ENCODE assay signal across 10 cellular contexts in genomic region chr17:69500911-69501429, GRCh38.
DNase-seq lines count a peak whose midpoint lies in the region; ATAC-seq and TF ChIP-seq lines count a peak whose summit lies in the region.
"Had no signal": no experiment of that assay in that cellular context is flagged by ENCODE, and none has a peak within 500 bp of the region (broad histone marks: within the 10 kb centered on the region; RNA-seq: fewer than 3 reads in every experiment).

No MANE protein-coding gene starts in this region.

- TF ChIP-seq CTCF in Panc1 (IDR thresholded peaks at IDR 0.05), result no peak
- TF ChIP-seq CTCF in glutamatergic neuron (IDR thresholded peaks at IDR 0.05; ENCODE audit: partially characterized antibody, unreplicated experiment), result no peak
- TF ChIP-seq CTCF in stomach (IDR thresholded peaks at IDR 0.05), result no peak

- H3K27ac Mint-ChIP-seq in glutamatergic neuron (ENCODE audit: unreplicated experiment), result peak overlapping the region; percentile 85

- no peak overlapping the region for H3K9ac ChIP-seq in HUES48 (ENCODE audit: low read depth, low read length)

- H3K9me3 Mint-ChIP-seq in glutamatergic neuron (ENCODE audit: unreplicated experiment), result peaks cover 2% of the 10 kb centered on the region

- H3K36me3 Mint-ChIP-seq in glutamatergic neuron (ENCODE audit: unreplicated experiment), result no peaks in the 10 kb centered on the region

- H3K9me3 ChIP-seq in HUES48 (ENCODE audit: control insufficient read depth, insufficient read depth, low read length), result no peaks in the 10 kb centered on the region
- H3K9me3 ChIP-seq in Panc1 (ENCODE audit: control insufficient read depth, insufficient read depth, low read depth, low read length), result no peaks in the 10 kb centered on the region
- H3K9me3 ChIP-seq in stomach, result no peaks in the 10 kb centered on the region

- TF ChIP-seq POLR2A in stomach (IDR thresholded peaks at IDR 0.05), result no peak

- H3K27me3 ChIP-seq in HUES48 (ENCODE audit: control insufficient read depth, insufficient read depth, low read length) (no peaks in the 10 kb centered on the region), Panc1 (ENCODE audit: control insufficient read depth, insufficient read depth, low read length) (no peaks in the 10 kb centered on the region), stomach (no peaks in the 10 kb centered on the region)

- POLR2A ChIA-PET in Panc1 (lab: Charles Lee), result no interaction called here

- intact Hi-C loops in Panc1 (cut with micrococcal nuclease; ENCODE audit: unreplicated experiment) (no loop called here), stomach (cut with DNase I; ENCODE audit: low total_unique reads) (no loop called here)

- no peaks in the 10 kb centered on the region for H3K36me3 ChIP-seq in HUES48 (ENCODE audit: control insufficient read depth, insufficient read depth, low read length)
- H3K36me3 ChIP-seq in Panc1 (ENCODE audit: control insufficient read depth, insufficient read depth, low read length), result no peaks in the 10 kb centered on the region
- peaks cover 0 to 3% (median 0%) of the 10 kb centered on the region in 4 donors for H3K36me3 ChIP-seq in stomach

- no TSS peak for BruUV-seq in Panc1 (replicated peaks; lab: Mats Ljungman, UMichigan)

- H3K4me3 ChIP-seq in HUES48 (ENCODE audit: low read depth, low read length) (no peak overlapping the region), Panc1 (ENCODE audit: low read depth in 2 of 2, low read length in 2 of 2) (peak overlapping the region in 1 of 2 experiments; percentile 44; a peak in 1 of 4 replicates), stomach (peak overlapping the region in 1 of 4 donors; percentile 31)

- ATAC-seq in Panc1, result peak; percentile 64; the same call in 1 of the 2 replicates
- no peak for ATAC-seq in GM21528 (IDR thresholded peaks at IDR 0.05; ENCODE audit: low FRiP score, unreplicated experiment)

- WGBS in stomach, 5 donors, result 33 to 40% (median 36%) methylated on average over 9 of the region's 9 CpGs

- no peak for DNase-seq in Panc1 (ENCODE audit: low read depth, low spot score)
- DNase-seq in glutamatergic neuron, result no peak
- DNase-seq in stomach, result no peak
- no peak for DNase-seq in occipital lobe (lab: John Stamatoyannopoulos, UW)
- no peak for DNase-seq in activated CD4-positive, alpha-beta T cell treated with anti-CD3 and anti-CD28 coated beads, Interleukin-2, amount 50 U/mL, for 4 hours
- DNase-seq: activated T-cell treated with anti-CD3 and anti-CD28 coated beads, Interleukin-2, amount 50 U/mL, for 1 hour; NK-92 treated with Interleukin-12 subunit alpha and Interleukin-12 subunit beta, amount 100 ng/mL, for 24 hours; stimulated activated naive CD4-positive, alpha-beta T cell had no signal

- H3K27ac ChIP-seq in HUES48 (ENCODE audit: low read depth, low read length), result peak overlapping the region; percentile 13
- H3K27ac ChIP-seq in Panc1 (ENCODE audit: low read length), result peak overlapping the region; percentile 77
- H3K27ac ChIP-seq in stomach, result peak overlapping the region; percentile 5 to 79 (median 69)

- no peak overlapping the region for H3K4me3 Mint-ChIP-seq in glutamatergic neuron (ENCODE audit: unreplicated experiment)

- H3K4me1 ChIP-seq in HUES48 (ENCODE audit: control insufficient read depth, insufficient read depth, low read length) (peaks cover 25% of the 10 kb centered on the region), Panc1 (ENCODE audit: control insufficient read depth, insufficient read depth, low read length) (peaks cover 25% of the 10 kb centered on the region), stomach (peaks cover 12 to 45% (median 25%) of the 10 kb centered on the region in 4 donors)

- no peak for TF ChIP-seq EP300 in stomach (IDR thresholded peaks at IDR 0.05)

- H3K4me1 Mint-ChIP-seq in glutamatergic neuron (ENCODE audit: low read depth, unreplicated experiment), result peaks cover 15% of the 10 kb centered on the region

- H3K27me3 Mint-ChIP-seq in glutamatergic neuron (ENCODE audit: unreplicated experiment), result peaks cover 1% of the 10 kb centered on the region

- in situ Hi-C loops in Panc1 (cut with HindIII; ENCODE audit: low pct_unique_long_range_greater_than_20kb, low sequenced_read_pairs), result no loop called here

- CTCF ChIA-PET in Panc1 (lab: Charles Lee), result interaction anchor here (0.5 to 0.6 kb wide), 2 partner anchors 22 to 35 kb away, joined by 5 read pairs; no protein-coding TSS in a partner anchor

Comparison
In these comparisons a context has a peak if more than half of its experiments do, and no peak if none do; other contexts are left out.
1. H3K27ac ChIP-seq: peak in every context shown above with its lines; median percentile 77 in Panc1; 69 in stomach; 13 in HUES48.